8 cellular contexts compared by ENCODE assay signal in genomic region chrX:45824471-45824870, GRCh38.
DNase-seq lines count a peak whose midpoint lies in the region; ATAC-seq, FAIRE-seq and TF ChIP-seq lines count a peak whose summit lies in the region.

No MANE protein-coding gene starts in this region.

- peak; percentile 81 for TF ChIP-seq CTCF in RWPE2 (IDR thresholded peaks at IDR 0.05; ENCODE audit: poor library complexity, severe bottlenecking)
- peak; percentile 71 for TF ChIP-seq CTCF in astrocyte of the cerebellum (IDR thresholded peaks at IDR 0.05; ENCODE audit: low read depth, low read length, missing control alignments)

- in situ Hi-C loops in astrocyte of the cerebellum (cut with HindIII; ENCODE audit: low sequenced_read_pairs) = no loop called here

- H3K4me1 ChIP-seq in RWPE2 (ENCODE audit: insufficient read depth, poor library complexity, severe bottlenecking) = peaks cover 19% of the 10 kb centered on the region

- FAIRE-seq in GM19239 (lab: Jason Lieb, UNC) = no peak

- H3K27me3 ChIP-seq in RWPE2 (ENCODE audit: insufficient read depth, poor library complexity, severe bottlenecking) = no peaks in the 10 kb centered on the region

- peaks cover 52% of the 10 kb centered on the region for H3K36me3 ChIP-seq in RWPE2 (ENCODE audit: low read depth)

- ATAC-seq in RWPE2 (ENCODE audit: low read depth) = peak; percentile 94
- ATAC-seq in GM19023 (IDR thresholded peaks at IDR 0.05; ENCODE audit: unreplicated experiment) = no peak

- DNase-seq in NK-92 treated with Interleukin-12 subunit alpha and Interleukin-12 subunit beta, amount 100 ng/mL, for 24 hours (lab: John Stamatoyannopoulos, UW) = peak; percentile 27
- DNase-seq in NK-92 (lab: John Stamatoyannopoulos, UW; ENCODE audit: unreplicated experiment) = no peak
- peak; percentile 89 for DNase-seq in RWPE2 (ENCODE audit: low spot score)
- DNase-seq in astrocyte of the cerebellum (ENCODE audit: low read depth) = peak; percentile 84
- DNase-seq in mucosa of gallbladder (ENCODE audit: low spot score) = peak; percentile 16
- no peak for DNase-seq in GM19239 (ENCODE audit: insufficient read length, low spot score)
- DNase-seq in SKM-1 treated with dmso at 0.1 percent for 144 hours (lab: John Stamatoyannopoulos, UW; ENCODE audit: unreplicated experiment) = no peak

- no peak overlapping the region for H3K4me3 ChIP-seq in RWPE2 (ENCODE audit: severe bottlenecking)
- no peak overlapping the region for H3K4me3 ChIP-seq in astrocyte of the cerebellum (ENCODE audit: low read depth, low read length)

- no peaks in the 10 kb centered on the region for H3K9me3 ChIP-seq in RWPE2 (ENCODE audit: severe bottlenecking)

- peak overlapping the region; percentile 54 for H3K27ac ChIP-seq in RWPE2 (ENCODE audit: poor library complexity, severe bottlenecking)

Comparison
In these comparisons a context has a peak if more than half of its experiments do, and no peak if none do; other contexts are left out.
1. DNase-seq: peak in NK-92 treated with Interleukin-12 subunit alpha and Interleukin-12 subunit beta, amount 100 ng/mL, for 24 hours (single experiment), RWPE2 (single experiment), astrocyte of the cerebellum (single experiment) and mucosa of gallbladder (single experiment); none in NK-92 (single experiment), GM19239 (single experiment) and SKM-1 treated with dmso at 0.1 percent for 144 hours (single experiment).